7 cellular contexts compared by ENCODE assay signal in the genomic region with DNA sequence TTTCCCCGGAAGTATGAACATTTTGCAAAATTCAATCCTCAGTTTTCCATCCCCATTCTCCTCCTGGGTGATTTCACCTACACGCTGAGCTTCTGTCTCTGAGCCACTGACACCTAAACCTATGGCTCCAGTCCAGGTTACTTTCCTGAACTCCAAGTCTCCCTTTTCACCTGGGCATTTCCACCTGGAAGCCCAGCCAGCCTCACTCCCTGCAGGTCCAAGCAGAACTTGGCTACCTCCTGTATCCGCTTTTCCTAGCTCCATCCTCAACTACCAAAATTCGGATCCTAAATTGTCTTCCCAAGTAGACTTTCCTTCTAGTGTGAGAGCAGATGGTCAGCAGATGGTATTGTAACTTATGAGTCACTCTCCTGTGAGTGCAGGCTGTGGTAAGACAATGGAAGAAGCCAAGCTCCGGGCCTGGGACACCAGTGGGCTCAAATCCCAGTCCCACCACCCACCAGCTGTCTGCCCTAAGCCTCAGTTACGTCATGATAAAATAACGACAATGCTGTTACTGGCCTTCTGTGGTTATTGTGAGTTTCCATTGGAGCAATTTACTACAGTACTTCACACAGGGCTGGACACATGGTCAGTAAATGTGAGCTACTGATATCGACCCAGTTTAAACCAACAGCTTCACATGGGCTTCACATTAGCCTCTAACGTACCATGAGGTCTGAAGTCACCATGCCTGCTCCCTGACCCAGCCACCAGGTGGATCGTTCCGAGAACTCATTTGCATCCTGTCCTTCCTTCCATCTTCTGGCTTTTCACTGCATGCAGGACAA. TPM values are rescaled to one million over a fixed set of nuclear protein-coding genes. Genes with fewer than 3 reads are reported as not detected.
DNase-seq lines count a peak whose midpoint lies in the region; ATAC-seq and FAIRE-seq lines count a peak whose summit lies in the region.

No MANE protein-coding gene starts in this region.

- no peak for FAIRE-seq in urothelium cell line (lab: Jason Lieb, UNC)

- DNase-seq in NCI-H1092 (lab: John Stamatoyannopoulos, UW), result peak; percentile 63
- DNase-seq in adipocyte (ENCODE audit: low read depth), result peak; percentile 95
- peak; percentile 54 for DNase-seq in hepatic stellate cell (ENCODE audit: low spot score)
- peak; percentile 70 for DNase-seq in urothelium cell line (ENCODE audit: low spot score)
- DNase-seq in stimulated activated naive CD4-positive, alpha-beta T cell treated with Interleukin-2 at 50 U/mL for 16 hours (lab: John Stamatoyannopoulos, UW), result no peak
- no peak for DNase-seq in activated CD4-positive, alpha-beta T cell treated with anti-CD3 and anti-CD28 coated beads, Interleukin-2, amount 10 ng/mL, durations not matched to agents 7 days and 5 days

- H3K36me3 ChIP-seq in adipocyte (ENCODE audit: control insufficient read depth, insufficient read depth, low read length, severe bottlenecking), result no peaks in the 10 kb centered on the region

- no peak for ATAC-seq in HG02973 (IDR thresholded peaks at IDR 0.05; ENCODE audit: unreplicated experiment)

- no peaks in the 10 kb centered on the region for H3K27me3 ChIP-seq in adipocyte (replicated peaks; ENCODE audit: control insufficient read depth, insufficient read depth, low read length)

- CTCF ChIA-PET in activated CD4-positive, alpha-beta T cell treated with anti-CD3 and anti-CD28 coated beads, Interleukin-2, amount 10 ng/mL, durations not matched to agents 7 days and 5 days (lab: Charles Lee), result interaction anchor here (0.5 to 1.5 kb wide), 5 partner anchors 9 to 620 kb away, joined by 3 to 5 read pairs (median 3); no protein-coding TSS in a partner anchor

- no peaks in the 10 kb centered on the region for H3K9me3 ChIP-seq in adipocyte (ENCODE audit: control insufficient read depth, low read length)

- peaks cover 16% of the 10 kb centered on the region for H3K4me1 Mint-ChIP-seq in activated CD4-positive, alpha-beta T cell treated with anti-CD3 and anti-CD28 coated beads, Interleukin-2, amount 10 ng/mL, durations not matched to agents 7 days and 5 days

- POLR2A ChIA-PET in activated CD4-positive, alpha-beta T cell treated with anti-CD3 and anti-CD28 coated beads, Interleukin-2, amount 10 ng/mL, durations not matched to agents 7 days and 5 days (lab: Charles Lee), result interaction anchor here (0.6 kb wide), 2 partner anchors 7 to 38 kb away, joined by 3 to 9 read pairs; no protein-coding TSS in a partner anchor

- no peaks in the 10 kb centered on the region for H3K9me3 Mint-ChIP-seq in activated CD4-positive, alpha-beta T cell treated with anti-CD3 and anti-CD28 coated beads, Interleukin-2, amount 10 ng/mL, durations not matched to agents 7 days and 5 days

- H3K4me1 ChIP-seq in adipocyte (ENCODE audit: control insufficient read depth, insufficient read depth, low read length), result peaks cover 60% of the 10 kb centered on the region

- H3K27ac Mint-ChIP-seq in activated CD4-positive, alpha-beta T cell treated with anti-CD3 and anti-CD28 coated beads, Interleukin-2, amount 10 ng/mL, durations not matched to agents 7 days and 5 days, result no peak overlapping the region

- H3K9ac ChIP-seq in adipocyte (ENCODE audit: low read length), result peak overlapping the region; percentile 18

- no peaks in the 10 kb centered on the region for H3K36me3 Mint-ChIP-seq in activated CD4-positive, alpha-beta T cell treated with anti-CD3 and anti-CD28 coated beads, Interleukin-2, amount 10 ng/mL, durations not matched to agents 7 days and 5 days (ENCODE audit: low read depth)

- no peak overlapping the region for H3K4me3 Mint-ChIP-seq in activated CD4-positive, alpha-beta T cell treated with anti-CD3 and anti-CD28 coated beads, Interleukin-2, amount 10 ng/mL, durations not matched to agents 7 days and 5 days

- no peak overlapping the region for H3K4me3 ChIP-seq in adipocyte (ENCODE audit: low read length)

- H3K27me3 Mint-ChIP-seq in activated CD4-positive, alpha-beta T cell treated with anti-CD3 and anti-CD28 coated beads, Interleukin-2, amount 10 ng/mL, durations not matched to agents 7 days and 5 days, result no peaks in the 10 kb centered on the region

RNA-seq across cellular contexts. Expression of a gene that starts 33.3 kb away (rescaled TPM):
- total RNA-seq in activated CD4-positive, alpha-beta T cell treated with anti-CD3 and anti-CD28 coated beads, Interleukin-2, amount 10 ng/mL, durations not matched to agents 7 days and 5 days, result 10 to 100 TPM; 18.7 to 19.0 TPM

Comparison
In these comparisons a context has a peak if more than half of its experiments do, and no peak if none do; other contexts are left out.
1. DNase-seq: peak in NCI-H1092 (single experiment), adipocyte (single experiment), hepatic stellate cell (single experiment) and urothelium cell line (single experiment); none in stimulated activated naive CD4-positive, alpha-beta T cell treated with Interleukin-2 at 50 U/mL for 16 hours (single experiment) and activated CD4-positive, alpha-beta T cell treated with anti-CD3 and anti-CD28 coated beads, Interleukin-2, amount 10 ng/mL, durations not matched to agents 7 days and 5 days (single experiment).